In genomic region chr1:113046569-113046968, GRCh38 we compare ENCODE assay signal across 1 cellular context.
TF ChIP-seq lines count a peak whose summit lies in the region.

No MANE protein-coding gene starts in this region.

TF ChIP-seq in H1, 55 proteins besides CTCF, POLR2A, EP300 and RAD21:
- no peak for TF ChIP-seq MAX (IDR thresholded peaks at IDR 0.05)
- no peak for TF ChIP-seq BACH1 (IDR thresholded peaks at IDR 0.05; ENCODE audit: low read length)
- no peak for TF ChIP-seq HDAC2 (IDR thresholded peaks at IDR 0.05; ENCODE audit: borderline replicate concordance in 1 of 2, low read depth in 2 of 2, low read length in 2 of 2)
- TF ChIP-seq KDM5A (IDR thresholded peaks at IDR 0.05; ENCODE audit: low read length): no peak
- no peak for TF ChIP-seq CREB1 (IDR thresholded peaks at IDR 0.05)
- TF ChIP-seq JUN (IDR thresholded peaks at IDR 0.05; ENCODE audit: low read depth, low read length): no peak
- TF ChIP-seq CTBP2 (IDR thresholded peaks at IDR 0.05; ENCODE audit: borderline replicate concordance, insufficient read depth, insufficient read length, low read length): no peak
